In genomic region chr3:126340596-126340942, GRCh38 we compare ENCODE assay signal across 22 cellular contexts. TPM values are rescaled to one million over a fixed set of nuclear protein-coding genes. Genes with fewer than 3 reads are reported as not detected.
DNase-seq lines count a peak whose midpoint lies in the region; ATAC-seq, FAIRE-seq and TF ChIP-seq lines count a peak whose summit lies in the region.
"Had no signal": no experiment of that assay in that cellular context is flagged by ENCODE, and none has a peak within 500 bp of the region (broad histone marks: within the 10 kb centered on the region; RNA-seq: fewer than 3 reads in every experiment).

No MANE protein-coding gene starts in this region.

- H3K9me3 Mint-ChIP-seq in osteocyte (ENCODE audit: unreplicated experiment) (no peaks in the 10 kb centered on the region), GM23338 (no peaks in the 10 kb centered on the region)
- no peaks in the 10 kb centered on the region for H3K9me3 Mint-ChIP-seq in activated T-cell treated with anti-CD3 and anti-CD28 coated beads, Interleukin-2, amount 50 U/mL, for 72 hours

- H3K4me3 ChIP-seq in HepG2 (replicated peaks in 1 of 3; ENCODE audit: insufficient read depth in 1 of 3, low read depth in 2 of 3, low read length in 3 of 3) (no peak overlapping the region), transverse colon (no peak overlapping the region), GM23338 (no peak overlapping the region)
- H3K4me3 ChIP-seq: A549 had no signal

- TF ChIP-seq RAD21 in HepG2 (CRISPR knock-in tag; IDR thresholded peaks at IDR 0.05), result no peak

- no peak overlapping the region for H3K9ac ChIP-seq in HepG2 (ENCODE audit: insufficient read depth, low read depth, low read length)
- H3K9ac ChIP-seq: KMS-11 had no signal

- H3K27ac ChIP-seq in HepG2 (ENCODE audit: extremely low read length, insufficient read depth, low read length), result peak overlapping the region; percentile 52
- H3K27ac ChIP-seq in transverse colon, result no peak overlapping the region
- H3K27ac ChIP-seq in GM23338 (ENCODE audit: low read depth), result no peak overlapping the region
- H3K27ac ChIP-seq: A549, C4-2B, KMS-11 had no signal

- peaks cover 38% of the 10 kb centered on the region for H3K4me1 ChIP-seq in HepG2 (ENCODE audit: insufficient read depth, low read length)
- H3K4me1 ChIP-seq in transverse colon, result no peaks in the 10 kb centered on the region
- H3K4me1 ChIP-seq in GM23338 (ENCODE audit: insufficient read depth), result no peaks in the 10 kb centered on the region
- H3K4me1 ChIP-seq: A549 had no signal

- 78% methylated on average over 3 of the region's 3 CpGs for WGBS in HepG2 (ENCODE audit: low lambda C conversion rate)
- 87% methylated on average over 3 of the region's 3 CpGs; no CpG with 5 or more reads in 1 of the 2 donors for WGBS in transverse colon (ENCODE audit: low coverage in 1 of 2), 2 donors

- TF ChIP-seq POLR2A in HepG2 (IDR thresholded peaks at IDR 0.05; ENCODE audit: insufficient read depth in 1 of 2, low read depth in 2 of 2, low read length in 2 of 2), result no peak
- TF ChIP-seq POLR2A in transverse colon (IDR thresholded peaks at IDR 0.05), result no peak

- no peaks in the 10 kb centered on the region for H4K20me1 ChIP-seq in HepG2 (ENCODE audit: insufficient read depth, low read length)
- no peaks in the 10 kb centered on the region for H4K20me1 ChIP-seq in GM23338 (replicated peaks; ENCODE audit: insufficient read depth)

- H3K27ac Mint-ChIP-seq in osteocyte (ENCODE audit: unreplicated experiment) (no peak overlapping the region), GM23338 (no peak overlapping the region)
- H3K27ac Mint-ChIP-seq in activated T-cell treated with anti-CD3 and anti-CD28 coated beads, Interleukin-2, amount 50 U/mL, for 72 hours, result no peak overlapping the region

- H3K36me3 ChIP-seq in HepG2 (replicated peaks in 1 of 2; ENCODE audit: control insufficient read depth in 1 of 2, insufficient read depth in 2 of 2, low read length in 2 of 2), result no peaks in the 10 kb centered on the region
- no peaks in the 10 kb centered on the region for H3K36me3 ChIP-seq in transverse colon
- H3K36me3 ChIP-seq in GM23338 (ENCODE audit: insufficient read depth), result no peaks in the 10 kb centered on the region

- POLR2A ChIA-PET in HepG2 (lab: Yijun Ruan, JAX), result no interaction called here

- H3K4me3 Mint-ChIP-seq in osteocyte (ENCODE audit: unreplicated experiment), result no peak overlapping the region
- H3K4me3 Mint-ChIP-seq in activated T-cell treated with anti-CD3 and anti-CD28 coated beads, Interleukin-2, amount 50 U/mL, for 72 hours, result no peak overlapping the region
- no peak overlapping the region for H3K4me3 Mint-ChIP-seq in GM23338

- no peaks in the 10 kb centered on the region; a peak in 1 of 5 replicates for H3K27me3 ChIP-seq in HepG2 (ENCODE audit: control insufficient read depth in 1 of 2, insufficient read depth in 2 of 2, low read length in 2 of 2)
- H3K27me3 ChIP-seq in transverse colon, result no peaks in the 10 kb centered on the region
- H3K27me3 ChIP-seq in GM23338 (ENCODE audit: insufficient read depth), result no peaks in the 10 kb centered on the region

- CTCF ChIA-PET in HepG2 (lab: Yijun Ruan, JAX; ENCODE audit: low intra/inter-chr PET ratio, low total read pairs), result no interaction called here

- H2AFZ ChIP-seq in HepG2 (ENCODE audit: low read length), result no peak overlapping the region
- no peak overlapping the region for H2AFZ ChIP-seq in GM23338

- no peaks in the 10 kb centered on the region for H3K9me2 ChIP-seq in GM23338 (ENCODE audit: insufficient read depth)

- no TSS peak for BruUV-seq in HepG2 (replicated peaks; lab: Mats Ljungman, UMichigan)

- H3F3A ChIP-seq in GM23338 (replicated peaks; ENCODE audit: low read depth), result no peaks in the 10 kb centered on the region

- in situ Hi-C loops in HepG2 (cut with HindIII; ENCODE audit: extremely low pct_ligation_motif_present, low pct_unique_long_range_greater_than_20kb) (no loop called here), transverse colon (cut with MboI; ENCODE audit: low pct_ligation_motif_present in 1 of 4, low pct_unique_long_range_greater_than_20kb in 1 of 4, low sequenced_read_pairs in 3 of 4) (no loop called here)

- H3K27me3 Mint-ChIP-seq in osteocyte (ENCODE audit: unreplicated experiment) (peaks cover 10% of the 10 kb centered on the region), GM23338 (ENCODE audit: insufficient read depth, low read depth, poor library complexity) (peaks cover 19% of the 10 kb centered on the region)
- peaks cover 9% of the 10 kb centered on the region for H3K27me3 Mint-ChIP-seq in activated T-cell treated with anti-CD3 and anti-CD28 coated beads, Interleukin-2, amount 50 U/mL, for 72 hours (ENCODE audit: low read depth)

- no peaks in the 10 kb centered on the region for H3K36me3 Mint-ChIP-seq in osteocyte (ENCODE audit: unreplicated experiment)
- H3K36me3 Mint-ChIP-seq in activated T-cell treated with anti-CD3 and anti-CD28 coated beads, Interleukin-2, amount 50 U/mL, for 72 hours (ENCODE audit: insufficient read depth in 2 of 2), result no peaks in the 10 kb centered on the region
- peaks cover 7% of the 10 kb centered on the region; the same call in 2 of the 3 replicates for H3K36me3 Mint-ChIP-seq in GM23338 (ENCODE audit: low read depth)

- no peak for FAIRE-seq in HepG2 (lab: Jason Lieb, UNC)
- FAIRE-seq: A549, G401.6 had no signal

- TF ChIP-seq CTCF in HepG2 (CRISPR knock-in tag; IDR thresholded peaks at IDR 0.05) (no peak), osteocyte (IDR thresholded peaks at IDR 0.05) (no peak), transverse colon (IDR thresholded peaks at IDR 0.05) (no peak), GM23338 (conservative IDR thresholded peaks at IDR 0.05; ENCODE audit: low read depth in 2 of 2) (no peak)

- TF ChIP-seq EP300 in HepG2 (IDR thresholded peaks at IDR 0.05; ENCODE audit: low read depth in 2 of 2, low read length in 2 of 2) (no peak), HepG2 (CRISPR knock-in tag; IDR thresholded peaks at IDR 0.05; ENCODE audit: borderline replicate concordance) (no peak), transverse colon (IDR thresholded peaks at IDR 0.05; ENCODE audit: low read depth) (no peak)

- no peaks in the 10 kb centered on the region for H3K79me2 ChIP-seq in HepG2 (ENCODE audit: insufficient read depth, low read length)
- no peaks in the 10 kb centered on the region for H3K79me2 ChIP-seq in GM23338 (replicated peaks; ENCODE audit: insufficient read depth)

- H3K4me2 ChIP-seq in HepG2 (ENCODE audit: low read depth, low read length) (peak overlapping the region; percentile 77; the same call in 1 of the 2 replicates), GM23338 (no peak overlapping the region)
- H3K4me2 ChIP-seq: A549, KMS-11 had no signal

- no peaks in the 10 kb centered on the region for H3K9me3 ChIP-seq in HepG2 (ENCODE audit: low read length)
- no peaks in the 10 kb centered on the region for H3K9me3 ChIP-seq in transverse colon
- H3K9me3 ChIP-seq: A549 had no signal

- ATAC-seq in left ventricle myocardium superior, result no peak
- ATAC-seq in HepG2, result no peak
- ATAC-seq in activated T-cell treated with anti-CD3 and anti-CD28 coated beads, Interleukin-2, amount 50 U/mL, for 72 hours (replicated peaks in 1 of 2), result no peak
- no peak for ATAC-seq in GM23338
- ATAC-seq: A549 had no signal

- H3K4me1 Mint-ChIP-seq in osteocyte (ENCODE audit: unreplicated experiment) (no peaks in the 10 kb centered on the region), GM23338 (peaks cover 3% of the 10 kb centered on the region)
- H3K4me1 Mint-ChIP-seq in activated T-cell treated with anti-CD3 and anti-CD28 coated beads, Interleukin-2, amount 50 U/mL, for 72 hours (ENCODE audit: low read depth), result no peaks in the 10 kb centered on the region

- DNase-seq in cardiac septum (ENCODE audit: low spot score) (peak; percentile 39), left ventricle myocardium superior (no peak), HepG2 (ENCODE audit: low spot score) (no peak), osteocyte (ENCODE audit: extremely low spot score, unreplicated experiment) (peak; percentile 73), transverse colon (peak; percentile 3), UCSD-AML1 (lab: John Stamatoyannopoulos, UW; ENCODE audit: unreplicated experiment) (no peak), GM23338 (ENCODE audit: low spot score) (no peak)
- DNase-seq in activated T-cell treated with anti-CD3 and anti-CD28 coated beads, Interleukin-2, amount 50 U/mL, for 72 hours, result no peak
- DNase-seq: DND-41, NCI-H1048, NCI-H1436 treated with DMSO at 0.1 percent for 48 hours, NCI-H2029 treated with DMSO at 0.1 percent for 48 hours, NCI-H2171 treated with DMSO at 0.1 percent for 48 hours, NCI-H446 treated with DMSO at 0.1 percent for 48 hours, NCI-H748 treated with DMSO at 0.1 percent for 48 hours, OCI-M1, RPMI8226 had no signal

- intact Hi-C loops in cardiac septum (cut with DNase I) (no loop called here), left ventricle myocardium superior (cut with micrococcal nuclease) (no loop called here), HepG2 (cut with micrococcal nuclease; ENCODE audit: unreplicated experiment) (loop anchor here (5.0 kb wide), 1 partner anchor 73 kb away; no protein-coding TSS in a partner anchor), transverse colon (cut with DNase I; ENCODE audit: low total_unique reads) (no loop called here)

RNA-seq across cellular contexts. Expression of gene KLF15, which starts 16.6 kb away (rescaled TPM):
- total RNA-seq in cardiac septum (11.5 TPM), left ventricle myocardium superior (28.5 TPM), HepG2 (2016; rRNA removed; fragmentation: Illumina TruSeq; extraction: Trizol) (5.4 and 7.8 TPM in 2 replicates), osteocyte (5.7 and 7.2 TPM in 2 replicates), transverse colon (10 to 100 TPM in 2 of 4 donors, 1 to 10 TPM in 2; 4.0 to 19.5 (median 8.4) TPM)
- 1.1 and 1.4 TPM in 2 replicates for total RNA-seq in HepG2 (2016; cell fraction: cytosol; rRNA removed; fragmentation: Illumina TruSeq; extraction: Trizol; ENCODE audit: low read depth)
- 5.0 and 8.2 TPM in 2 replicates for total RNA-seq in HepG2 (2016; cell fraction: insoluble cytoplasmic fraction; rRNA removed; fragmentation: Illumina TruSeq; extraction: Trizol)
- 3.1 and 3.8 TPM in 2 replicates for total RNA-seq in HepG2 (2016; cell fraction: membrane; rRNA removed; fragmentation: Illumina TruSeq; extraction: Trizol)
- 6.2 and 8.6 TPM in 2 replicates for total RNA-seq in HepG2 (2016; cell fraction: nucleus; rRNA removed; fragmentation: Illumina TruSeq; extraction: Trizol)
- polyA plus RNA-seq in HepG2 (2011; rRNA removed) (5.3 and 7.1 TPM in 2 replicates), GM23338 (2016; fragmentation: Nextera tagmentation; extraction: Ambion mirVana) (3.3 and 3.5 TPM in 2 replicates)
- polyA plus RNA-seq in HepG2 (2011; cell fraction: cytosol; rRNA removed), result 3.5 and 8.6 TPM in 2 replicates
- 10.1 and 15.9 TPM in 2 replicates for polyA plus RNA-seq in HepG2 (2011; cell fraction: nucleus; rRNA removed)
- 3.1 and 3.5 TPM in 2 replicates for polyA plus RNA-seq in HepG2 (2012)
- polyA plus RNA-seq in HepG2 (2016; cell fraction: cytosol; fragmentation: Illumina TruSeq; extraction: Trizol; ENCODE audit: low read depth), result 0.46 and 0.59 TPM in 2 replicates
- 5.6 and 7.2 TPM in 2 replicates for polyA plus RNA-seq in HepG2 (2016; cell fraction: insoluble cytoplasmic fraction; fragmentation: Illumina TruSeq; extraction: Trizol; ENCODE audit: low read depth)
- 1.9 and 2.3 TPM in 2 replicates for polyA plus RNA-seq in HepG2 (2016; cell fraction: membrane; fragmentation: Illumina TruSeq; extraction: Trizol; ENCODE audit: low read depth)
- 11.1 and 14.2 TPM in 2 replicates for polyA plus RNA-seq in HepG2 (2016; cell fraction: nucleus; fragmentation: Illumina TruSeq; extraction: Trizol; ENCODE audit: insufficient read depth, low read depth)
- 0.09 and 16.6 TPM in 2 replicates for polyA minus RNA-seq in HepG2 (2011; rRNA and poly(A)+ RNA removed; ENCODE audit: low replicate concordance)
- polyA minus RNA-seq in HepG2 (2011; cell fraction: cytosol; rRNA and poly(A)+ RNA removed), result 3.5 and 3.9 TPM in 2 replicates
- 9.2 and 10.2 TPM in 2 replicates for polyA minus RNA-seq in HepG2 (2011; cell fraction: nucleus; rRNA and poly(A)+ RNA removed)
- 1 to 10 TPM in 1 of 2 donors, under 1 TPM in 1; 0.44 to 1.0 TPM for total RNA-seq in activated T-cell treated with anti-CD3 and anti-CD28 coated beads, Interleukin-2, amount 50 U/mL, for 72 hours
- total RNA-seq in GM23338 (2014; rRNA removed; shearing (Covaris generic)), result 14.0 and 19.8 TPM in 2 replicates
- polyA plus RNA-seq: A549 had no signal

RNA-seq across cellular contexts. Expression of gene CFAP100, which starts 54.1 kb away (rescaled TPM):
- total RNA-seq in cardiac septum, result not detected
- total RNA-seq in left ventricle myocardium superior, result not detected
- total RNA-seq in HepG2 (2016; rRNA removed; fragmentation: Illumina TruSeq; extraction: Trizol), result 0.36 TPM in 1 of 2 replicates, not detected in the other
- not detected in 2 replicates for total RNA-seq in HepG2 (2016; cell fraction: cytosol; rRNA removed; fragmentation: Illumina TruSeq; extraction: Trizol; ENCODE audit: low read depth)
- 0.43 TPM in 1 of 2 replicates, not detected in the other for total RNA-seq in HepG2 (2016; cell fraction: insoluble cytoplasmic fraction; rRNA removed; fragmentation: Illumina TruSeq; extraction: Trizol)
- not detected in 2 replicates for total RNA-seq in HepG2 (2016; cell fraction: membrane; rRNA removed; fragmentation: Illumina TruSeq; extraction: Trizol)
- not detected in 2 replicates for total RNA-seq in HepG2 (2016; cell fraction: nucleus; rRNA removed; fragmentation: Illumina TruSeq; extraction: Trizol)
- 0.32 and 0.63 TPM in 2 replicates for polyA plus RNA-seq in HepG2 (2011; rRNA removed)
- 0.58 and 0.59 TPM in 2 replicates for polyA plus RNA-seq in HepG2 (2011; cell fraction: cytosol; rRNA removed)
- polyA plus RNA-seq in HepG2 (2011; cell fraction: nucleus; rRNA removed), result 0.42 and 0.63 TPM in 2 replicates
- 0.09 and 1.1 TPM in 2 replicates for polyA plus RNA-seq in HepG2 (2012)
- polyA plus RNA-seq in HepG2 (2016; cell fraction: cytosol; fragmentation: Illumina TruSeq; extraction: Trizol; ENCODE audit: low read depth), result not detected in 2 replicates
- polyA plus RNA-seq in HepG2 (2016; cell fraction: insoluble cytoplasmic fraction; fragmentation: Illumina TruSeq; extraction: Trizol; ENCODE audit: low read depth), result 0.30 TPM in 1 of 2 replicates, not detected in the other
- polyA plus RNA-seq in HepG2 (2016; cell fraction: membrane; fragmentation: Illumina TruSeq; extraction: Trizol; ENCODE audit: low read depth), result not detected in 2 replicates
- polyA plus RNA-seq in HepG2 (2016; cell fraction: nucleus; fragmentation: Illumina TruSeq; extraction: Trizol; ENCODE audit: insufficient read depth, low read depth), result not detected in 2 replicates
- 0.12 TPM in 1 of 2 replicates, not detected in the other for polyA minus RNA-seq in HepG2 (2011; rRNA and poly(A)+ RNA removed; ENCODE audit: low replicate concordance)
- 1.1 TPM in 1 of 2 replicates, not detected in the other for polyA minus RNA-seq in HepG2 (2011; cell fraction: cytosol; rRNA and poly(A)+ RNA removed)
- polyA minus RNA-seq in HepG2 (2011; cell fraction: nucleus; rRNA and poly(A)+ RNA removed), result not detected in 2 replicates
- not detected in 2 replicates for total RNA-seq in osteocyte
- total RNA-seq in transverse colon, result not detected
- not detected for total RNA-seq in activated T-cell treated with anti-CD3 and anti-CD28 coated beads, Interleukin-2, amount 50 U/mL, for 72 hours
- 0.07 TPM in 1 of 2 replicates, not detected in the other for total RNA-seq in GM23338 (2014; rRNA removed; shearing (Covaris generic))
- not detected in 2 replicates for polyA plus RNA-seq in GM23338 (2016; fragmentation: Nextera tagmentation; extraction: Ambion mirVana)
- total RNA-seq: M059J had no signal
- polyA plus RNA-seq: A549 had no signal

Comparison
In these comparisons a context has a peak if more than half of its experiments do, and no peak if none do; other contexts are left out.
1. DNase-seq: peak in cardiac septum (single experiment), osteocyte (single experiment) and transverse colon (single experiment); none in left ventricle myocardium superior (single experiment), HepG2 (single experiment), activated T-cell treated with anti-CD3 and anti-CD28 coated beads, Interleukin-2, amount 50 U/mL, for 72 hours (0 of 2), UCSD-AML1 (single experiment) and GM23338 (single experiment).